In genomic region chr6:88166901-88167624, GRCh38 we compare ENCODE assay signal across 8 cellular contexts. TPM values are rescaled to one million over a fixed set of nuclear protein-coding genes. Genes with fewer than 3 reads are reported as not detected.
DNase-seq lines count a peak whose midpoint lies in the region; ATAC-seq lines count a peak whose summit lies in the region.

No MANE protein-coding gene starts in this region.

- peaks cover 57% of the 10 kb centered on the region for H3K27me3 Mint-ChIP-seq in activated CD4-positive, alpha-beta memory T cell treated with anti-CD3 and anti-CD28 coated beads for 36 hours

- CTCF ChIA-PET in activated CD4-positive, alpha-beta memory T cell treated with anti-CD3 and anti-CD28 coated beads for 36 hours (lab: Charles Lee) = no interaction called here

- H3K4me3 ChIP-seq in skin epidermis = peak overlapping the region; percentile 31 to 57 (median 51)

- intact Hi-C loops in activated CD4-positive, alpha-beta memory T cell treated with anti-CD3 and anti-CD28 coated beads for 36 hours (cut with micrococcal nuclease) = loop anchor here (5.0 kb wide), 2 partner anchors 235 to 335 kb away; no protein-coding TSS in a partner anchor
- intact Hi-C loops in left ventricle myocardium superior (cut with micrococcal nuclease) = no loop called here

- no peak overlapping the region for H3K27ac Mint-ChIP-seq in activated CD4-positive, alpha-beta memory T cell treated with anti-CD3 and anti-CD28 coated beads for 36 hours

- peak overlapping the region; percentile 23 for H3K4me3 Mint-ChIP-seq in activated CD4-positive, alpha-beta memory T cell treated with anti-CD3 and anti-CD28 coated beads for 36 hours

- POLR2A ChIA-PET in activated CD4-positive, alpha-beta memory T cell treated with anti-CD3 and anti-CD28 coated beads for 36 hours (lab: Charles Lee) = interaction anchor here (0.6 kb wide), 1 partner anchor 941 kb away, joined by 3 read pairs; no protein-coding TSS in a partner anchor

- H3K27ac ChIP-seq in skin epidermis = peak overlapping the region in 3 of 21 experiments; percentile 11 to 58 (median 46)

- H3K36me3 Mint-ChIP-seq in activated CD4-positive, alpha-beta memory T cell treated with anti-CD3 and anti-CD28 coated beads for 36 hours = no peaks in the 10 kb centered on the region

- DNase-seq in activated CD8-positive, alpha-beta memory T cell treated with anti-CD3 and anti-CD28 coated beads, Interleukin-2, amount 50 U/mL, for 48 hours = peak; percentile 51
- DNase-seq in activated CD8-positive, alpha-beta memory T cell treated with anti-CD3 and anti-CD28 coated beads for 24 hours = no peak
- DNase-seq in activated CD4-positive, alpha-beta memory T cell treated with anti-CD3 and anti-CD28 coated beads for 36 hours = peak; percentile 32
- DNase-seq in left ventricle myocardium superior (peak; percentile 28), RKO (ENCODE audit: low spot score) (no peak), HPDE6-E6E7 (ENCODE audit: extremely low spot score) (no peak)

- peak; percentile 22 for ATAC-seq in HG02943 (IDR thresholded peaks at IDR 0.05; ENCODE audit: low read depth, unreplicated experiment)
- peak; percentile 15 for ATAC-seq in left ventricle myocardium superior

- peaks cover 9% of the 10 kb centered on the region for H3K4me1 Mint-ChIP-seq in activated CD4-positive, alpha-beta memory T cell treated with anti-CD3 and anti-CD28 coated beads for 36 hours (ENCODE audit: low read depth)

- no peaks in the 10 kb centered on the region for H3K9me3 Mint-ChIP-seq in activated CD4-positive, alpha-beta memory T cell treated with anti-CD3 and anti-CD28 coated beads for 36 hours

RNA-seq across cellular contexts. Expression of gene CNR1, which starts 0.9 kb away (rescaled TPM):
- total RNA-seq in activated CD4-positive, alpha-beta memory T cell treated with anti-CD3 and anti-CD28 coated beads for 36 hours = not detected
- 0.47 TPM for total RNA-seq in left ventricle myocardium superior

Comparison
In these comparisons a context has a peak if more than half of its experiments do, and no peak if none do; other contexts are left out.
1. DNase-seq: peak in activated CD8-positive, alpha-beta memory T cell treated with anti-CD3 and anti-CD28 coated beads, Interleukin-2, amount 50 U/mL, for 48 hours (single experiment), activated CD4-positive, alpha-beta memory T cell treated with anti-CD3 and anti-CD28 coated beads for 36 hours (single experiment) and left ventricle myocardium superior (single experiment); none in activated CD8-positive, alpha-beta memory T cell treated with anti-CD3 and anti-CD28 coated beads for 24 hours (single experiment), RKO (single experiment) and HPDE6-E6E7 (single experiment).